In the genomic region with DNA sequence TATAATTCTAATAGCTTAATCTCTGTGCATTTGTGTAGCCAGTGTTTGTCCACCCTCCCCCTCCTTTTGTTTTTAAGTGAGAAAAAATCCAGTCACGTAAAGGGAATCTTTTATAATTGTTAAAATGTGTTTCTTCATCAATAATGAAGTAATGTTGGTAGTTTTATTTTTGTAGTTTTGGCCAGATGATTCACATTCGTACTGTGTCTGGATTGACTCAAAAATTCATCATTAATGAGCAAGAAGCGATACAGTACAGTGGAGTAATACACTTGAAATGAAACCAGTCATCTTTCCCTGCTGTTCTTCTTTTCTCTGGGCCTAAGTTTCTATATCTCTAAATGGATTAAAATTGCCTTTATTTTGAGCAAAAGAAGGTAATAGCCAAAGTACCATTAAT, we compare ENCODE assay signal across 16 cellular contexts.
DNase-seq lines count a peak whose midpoint lies in the region; ATAC-seq and TF ChIP-seq lines count a peak whose summit lies in the region.
"Had no signal": no experiment of that assay in that cellular context is flagged by ENCODE, and none has a peak within 500 bp of the region (broad histone marks: within the 10 kb centered on the region; RNA-seq: fewer than 3 reads in every experiment).

No MANE protein-coding gene starts in this region.

- CTCF ChIA-PET in MCF 10A (lab: Yijun Ruan, JAX): interaction anchor here (2.5 kb wide), 1 partner anchor 87 kb away, joined by 11 read pairs; a partner anchor contains a TSS

- no peak for TF ChIP-seq EP300 in gastroesophageal sphincter (IDR thresholded peaks at IDR 0.05)

- TF ChIP-seq CTCF in MCF 10A (IDR thresholded peaks at IDR 0.05; ENCODE audit: unreplicated experiment) (no peak), breast epithelium (IDR thresholded peaks at IDR 0.05) (no peak), brain microvascular endothelial cell (IDR thresholded peaks at IDR 0.05; ENCODE audit: low read depth, low read length, missing control alignments) (no peak), gastroesophageal sphincter (IDR thresholded peaks at IDR 0.05) (no peak), psoas muscle (IDR thresholded peaks at IDR 0.05) (no peak)

- in situ Hi-C loops in brain microvascular endothelial cell (cut with HindIII; ENCODE audit: low pct_ligation_motif_present, low sequenced_read_pairs): no loop called here

- H3K4me3 ChIP-seq in breast epithelium: no peak overlapping the region
- H3K4me3 ChIP-seq in brain microvascular endothelial cell (ENCODE audit: low read depth, low read length): no peak overlapping the region
- H3K4me3 ChIP-seq in gastroesophageal sphincter: no peak overlapping the region
- H3K4me3 ChIP-seq in psoas muscle: no peak overlapping the region

- peaks cover 7% of the 10 kb centered on the region for H3K36me3 Mint-ChIP-seq in MCF 10A (ENCODE audit: insufficient read depth, unreplicated experiment)
- H3K36me3 Mint-ChIP-seq: CD4-positive, alpha-beta memory T cell had no signal

- no peaks in the 10 kb centered on the region for H3K27me3 ChIP-seq in breast epithelium
- no peaks in the 10 kb centered on the region for H3K27me3 ChIP-seq in brain microvascular endothelial cell (replicated peaks)
- no peaks in the 10 kb centered on the region for H3K27me3 ChIP-seq in gastroesophageal sphincter
- H3K27me3 ChIP-seq in psoas muscle (ENCODE audit: insufficient read depth in 3 of 3, low read length in 2 of 3): no peaks in the 10 kb centered on the region

- DNase-seq in MCF 10A (ENCODE audit: unreplicated experiment) (peak; percentile 51), breast epithelium (ENCODE audit: low spot score in 2 of 2) (no peak), brain microvascular endothelial cell (no peak), OCI-M1 (lab: John Stamatoyannopoulos, UW) (no peak), psoas muscle (no peak)
- DNase-seq: activated T-cell treated with anti-CD3 and anti-CD28 coated beads, Interleukin-2, amount 50 U/mL, for 48 hours; CD4-positive, alpha-beta memory T cell; DND-41; erythroblast; NCI-H187 treated with DMSO at 0.1 percent for 48 hours; NCI-H446 treated with DMSO at 0.1 percent for 48 hours; stimulated activated CD4-positive, alpha-beta T cell treated with anti-CD3 and anti-CD28 coated beads, Interleukin-1b, Interleukin-23, amount 100 ng/mL, for 48 hours had no signal

- no peak for TF ChIP-seq POLR2A in breast epithelium (IDR thresholded peaks at IDR 0.05)
- TF ChIP-seq POLR2A in gastroesophageal sphincter (IDR thresholded peaks at IDR 0.05): no peak

- ATAC-seq in gastroesophageal sphincter (peak; percentile 71), psoas muscle (no peak), HG03342 (IDR thresholded peaks at IDR 0.05; ENCODE audit: unreplicated experiment) (no peak), HG03139 (IDR thresholded peaks at IDR 0.05; ENCODE audit: unreplicated experiment) (no peak)

- no TSS peak for BruUV-seq in MCF 10A (replicated peaks; lab: Mats Ljungman, UMichigan)

- H3K9me3 Mint-ChIP-seq in MCF 10A (ENCODE audit: unreplicated experiment): peaks cover 9% of the 10 kb centered on the region
- H3K9me3 Mint-ChIP-seq: CD4-positive, alpha-beta memory T cell had no signal

- intact Hi-C loops in MCF 10A (cut with micrococcal nuclease): loop anchor here (1.0 kb wide), 1 partner anchor 13 kb away; no protein-coding TSS in a partner anchor
- intact Hi-C loops in breast epithelium (cut with DNase I; ENCODE audit: low total_unique reads): no loop called here
- intact Hi-C loops in psoas muscle (cut with DNase I): no loop called here

- H3K4me1 ChIP-seq in breast epithelium: no peaks in the 10 kb centered on the region
- H3K4me1 ChIP-seq in gastroesophageal sphincter: no peaks in the 10 kb centered on the region
- H3K4me1 ChIP-seq in psoas muscle: no peaks in the 10 kb centered on the region

- peak overlapping the region; percentile 57 for H3K27ac Mint-ChIP-seq in MCF 10A (ENCODE audit: low read depth, unreplicated experiment)

- H3K27ac ChIP-seq in breast epithelium (no peak overlapping the region), brain microvascular endothelial cell (peak overlapping the region; percentile 31), gastroesophageal sphincter (no peak overlapping the region), psoas muscle (no peak overlapping the region)
- H3K27ac ChIP-seq: 22Rv1 had no signal

- no peaks in the 10 kb centered on the region for H3K27me3 Mint-ChIP-seq in MCF 10A (ENCODE audit: insufficient read depth, unreplicated experiment)

- H3K4me3 Mint-ChIP-seq in MCF 10A (ENCODE audit: unreplicated experiment): peak overlapping the region; percentile 15
- H3K4me3 Mint-ChIP-seq: CD4-positive, alpha-beta memory T cell had no signal

- WGBS in gastroesophageal sphincter (ENCODE audit: low coverage in 1 of 2), 2 donors: 36 to 50% methylated on average over 3 of the region's 3 CpGs
- 80 to 91% (median 82%) methylated on average over 3 of the region's 3 CpGs for WGBS in psoas muscle, 3 donors

- POLR2A ChIA-PET in MCF 10A (lab: Yijun Ruan, JAX): interaction anchor here (0.5 to 4.1 kb wide), 6 partner anchors 10 to 169 kb away, joined by 3 to 45 read pairs (median 4); no protein-coding TSS in a partner anchor

- H3K9me3 ChIP-seq in breast epithelium: no peaks in the 10 kb centered on the region
- no peaks in the 10 kb centered on the region for H3K9me3 ChIP-seq in gastroesophageal sphincter
- H3K9me3 ChIP-seq in psoas muscle: no peaks in the 10 kb centered on the region

- peaks cover 45% of the 10 kb centered on the region for H3K4me1 Mint-ChIP-seq in MCF 10A (ENCODE audit: insufficient read depth, unreplicated experiment)
- H3K4me1 Mint-ChIP-seq: CD4-positive, alpha-beta memory T cell had no signal

- H3K36me3 ChIP-seq in breast epithelium (no peaks in the 10 kb centered on the region), brain microvascular endothelial cell (replicated peaks) (no peaks in the 10 kb centered on the region), gastroesophageal sphincter (no peaks in the 10 kb centered on the region), psoas muscle (ENCODE audit: insufficient read depth in 1 of 2, low read depth in 1 of 2) (no peaks in the 10 kb centered on the region)
